11 cellular contexts compared by ENCODE assay signal in genomic region chr20:37610203-37610798, GRCh38.
"Had no signal": no experiment of that assay in that cellular context is flagged by ENCODE, and none has a peak within 500 bp of the region (broad histone marks: within the 10 kb centered on the region; RNA-seq: fewer than 3 reads in every experiment).

No MANE protein-coding gene starts in this region.

- H3K4me3 ChIP-seq: GM23248, GM23338, HAP-1 had no signal

- H3K27ac ChIP-seq: GM23248 had no signal

- FAIRE-seq: H1, H54 had no signal

- DNase-seq: GM23248, GOT3, H7, H9, HCEC 1CT, HFFc6 had no signal

- H3K36me3 ChIP-seq: HAP-1 had no signal

- H3K9me3 ChIP-seq: HAP-1 had no signal

- H3K9ac ChIP-seq: GM23248 had no signal

- H3K4me2 ChIP-seq: GM23338 had no signal

- H2AFZ ChIP-seq: GM23248, GM23338 had no signal

- H3K9me3 Mint-ChIP-seq: GM23338, H9, HFFc6 had no signal

- H3K4me1 Mint-ChIP-seq: GM23338, H9 had no signal

- H3K27ac Mint-ChIP-seq: GM23338, HFFc6 had no signal

- H3K4me3 Mint-ChIP-seq: GM23338, H9, HFFc6 had no signal

- ATAC-seq: GM23338, HCT116 had no signal

- H3K4me1 ChIP-seq: HAP-1 had no signal
